Comparison of ENCODE assay signal across 1 cellular context in the genomic region with DNA sequence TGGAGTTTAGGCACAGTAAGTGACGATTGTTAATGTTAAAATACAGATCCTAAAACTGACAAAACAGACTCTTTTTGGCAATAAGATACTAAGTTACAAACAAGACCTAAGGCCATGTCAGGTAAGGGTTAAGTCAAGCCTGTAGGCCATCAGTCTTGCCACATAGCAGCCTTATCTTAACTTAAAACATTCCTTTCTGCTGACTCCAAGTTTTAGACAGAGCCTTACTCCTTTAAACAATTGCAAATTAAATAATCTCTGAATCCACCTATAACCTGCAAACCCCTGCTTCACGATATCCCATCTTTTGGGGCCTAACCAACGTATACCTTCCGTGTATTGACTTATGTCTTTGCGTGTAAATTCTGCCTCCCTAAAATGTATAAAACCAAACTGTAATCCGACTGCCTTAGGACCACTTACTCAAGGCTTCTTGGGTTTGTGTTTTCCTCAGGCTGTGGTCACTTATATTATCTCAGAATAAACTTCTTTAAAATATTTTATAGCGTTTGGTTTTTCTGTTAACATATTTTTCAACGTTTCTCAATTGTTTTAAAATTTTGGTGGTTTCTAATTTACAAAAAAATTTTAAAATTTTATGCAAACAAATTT.
TF ChIP-seq lines count a peak whose summit lies in the region.

No MANE protein-coding gene starts in this region.

TF ChIP-seq in K562, 482 proteins besides CTCF, POLR2A, EP300 and RAD21:
- TF ChIP-seq MEIS2 (IDR thresholded peaks at IDR 0.05; ENCODE audit: partially characterized antibody) (peak; percentile 66), C11orf30 (IDR thresholded peaks at IDR 0.05; ENCODE audit: low read depth) (peak; percentile 86), FOSL1 (tag; conservative IDR thresholded peaks at IDR 0.05) (peak; percentile 60), ZBTB17 (CRISPR knock-in tag; IDR thresholded peaks at IDR 0.05) (no peak), HDAC3 (IDR thresholded peaks at IDR 0.05; ENCODE audit: borderline replicate concordance, partially characterized antibody) (no peak), TEAD1 (CRISPR knock-in tag; IDR thresholded peaks at IDR 0.05) (peak in 1 of 2 experiments; percentile 65; a peak in 1 of 4 replicates), NFYB (IDR thresholded peaks at IDR 0.05; ENCODE audit: extremely low read depth, insufficient read length) (no peak), PBX2 (CRISPR knock-in tag; IDR thresholded peaks at IDR 0.05; ENCODE audit: low read depth) (no peak), PBX2 (tag; conservative IDR thresholded peaks at IDR 0.05; ENCODE audit: low read depth) (peak; percentile 75), ZNF197 (CRISPR knock-in tag; IDR thresholded peaks at IDR 0.05; ENCODE audit: low read depth) (no peak), TEAD4 (IDR thresholded peaks at IDR 0.05; ENCODE audit: low read length) (peak; percentile 51), TEAD4 (CRISPR knock-in tag; IDR thresholded peaks at IDR 0.05; ENCODE audit: borderline replicate concordance) (no peak), CEBPB (tag; IDR thresholded peaks at IDR 0.05) (peak; percentile 96), ETV1 (tag; conservative IDR thresholded peaks at IDR 0.05; ENCODE audit: low read depth) (no peak), MAFF (IDR thresholded peaks at IDR 0.05; ENCODE audit: low read length) (peak; percentile 59; the same call in 1 of the 2 replicates), CEBPG (CRISPR knock-in tag; IDR thresholded peaks at IDR 0.05) (no peak), CEBPG (tag; conservative IDR thresholded peaks at IDR 0.05 in 1 of 2, IDR thresholded peaks at IDR 0.05 in 1 of 2) (0 out of 4 replicates have a peak, but pooled peaks of 1 of the 2 experiments have one; percentile 28), ARID1B (IDR thresholded peaks at IDR 0.05) (peak; percentile 53; the same call in 1 of the 2 replicates), HIVEP1 (CRISPR knock-in tag; IDR thresholded peaks at IDR 0.05) (no peak), SMARCA4 (IDR thresholded peaks at IDR 0.05) (peak; percentile 40; the same call in 1 of the 2 replicates), ZNF436 (CRISPR knock-in tag; IDR thresholded peaks at IDR 0.05) (no peak), ZNF57 (CRISPR knock-in tag; IDR thresholded peaks at IDR 0.05) (no peak), ZNF316 (IDR thresholded peaks at IDR 0.05) (peak; percentile 91), JUND (IDR thresholded peaks at IDR 0.05; ENCODE audit: borderline replicate concordance, low read depth, low read length) (peak; percentile 21; the same call in 1 of the 2 replicates), JUND (tag; IDR thresholded peaks at IDR 0.05; ENCODE audit: borderline replicate concordance, low read depth, low read length) (peak; percentile 56; the same call in 2 of the 3 replicates), HDAC6 (IDR thresholded peaks at IDR 0.05; ENCODE audit: low read depth, low read length) (no peak), FOXP1 (CRISPR knock-in tag; IDR thresholded peaks at IDR 0.05) (no peak), EHMT2 (IDR thresholded peaks at IDR 0.05) (peak; percentile 76), FOS (IDR thresholded peaks at IDR 0.05; ENCODE audit: extremely low read depth, insufficient read length) (no peak), ZNF224 (CRISPR knock-in tag; IDR thresholded peaks at IDR 0.05) (no peak), MAFK (IDR thresholded peaks at IDR 0.05; ENCODE audit: low read length) (peak; percentile 23; the same call in 1 of the 2 replicates), SMARCE1 (IDR thresholded peaks at IDR 0.05) (0 out of 2 replicates have a peak, but pooled peaks have one; percentile 29), MAFG (tag; conservative IDR thresholded peaks at IDR 0.05) (peak; percentile 71), MYNN (IDR thresholded peaks at IDR 0.05) (no peak), MYNN (CRISPR knock-in tag; IDR thresholded peaks at IDR 0.05) (no peak), ATF3 (IDR thresholded peaks at IDR 0.05) (peak; percentile 37; the same call in 1 of the 2 replicates), ATF3 (CRISPR knock-in tag; conservative IDR thresholded peaks at IDR 0.05) (no peak), DPF2 (IDR thresholded peaks at IDR 0.05) (0 out of 2 replicates have a peak, but pooled peaks have one; percentile 40)
- TF ChIP-seq, protein P1, sequence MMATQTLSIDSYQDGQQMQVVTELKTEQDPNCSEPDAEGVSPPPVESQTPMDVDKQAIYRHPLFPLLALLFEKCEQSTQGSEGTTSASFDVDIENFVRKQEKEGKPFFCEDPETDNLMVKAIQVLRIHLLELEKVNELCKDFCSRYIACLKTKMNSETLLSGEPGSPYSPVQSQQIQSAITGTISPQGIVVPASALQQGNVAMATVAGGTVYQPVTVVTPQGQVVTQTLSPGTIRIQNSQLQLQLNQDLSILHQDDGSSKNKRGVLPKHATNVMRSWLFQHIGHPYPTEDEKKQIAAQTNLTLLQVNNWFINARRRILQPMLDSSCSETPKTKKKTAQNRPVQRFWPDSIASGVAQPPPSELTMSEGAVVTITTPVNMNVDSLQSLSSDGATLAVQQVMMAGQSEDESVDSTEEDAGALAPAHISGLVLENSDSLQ (IDR thresholded peaks at IDR 0.05) = peak; percentile 17; the same call in 1 of the 2 replicates
- TF ChIP-seq, protein P2, sequence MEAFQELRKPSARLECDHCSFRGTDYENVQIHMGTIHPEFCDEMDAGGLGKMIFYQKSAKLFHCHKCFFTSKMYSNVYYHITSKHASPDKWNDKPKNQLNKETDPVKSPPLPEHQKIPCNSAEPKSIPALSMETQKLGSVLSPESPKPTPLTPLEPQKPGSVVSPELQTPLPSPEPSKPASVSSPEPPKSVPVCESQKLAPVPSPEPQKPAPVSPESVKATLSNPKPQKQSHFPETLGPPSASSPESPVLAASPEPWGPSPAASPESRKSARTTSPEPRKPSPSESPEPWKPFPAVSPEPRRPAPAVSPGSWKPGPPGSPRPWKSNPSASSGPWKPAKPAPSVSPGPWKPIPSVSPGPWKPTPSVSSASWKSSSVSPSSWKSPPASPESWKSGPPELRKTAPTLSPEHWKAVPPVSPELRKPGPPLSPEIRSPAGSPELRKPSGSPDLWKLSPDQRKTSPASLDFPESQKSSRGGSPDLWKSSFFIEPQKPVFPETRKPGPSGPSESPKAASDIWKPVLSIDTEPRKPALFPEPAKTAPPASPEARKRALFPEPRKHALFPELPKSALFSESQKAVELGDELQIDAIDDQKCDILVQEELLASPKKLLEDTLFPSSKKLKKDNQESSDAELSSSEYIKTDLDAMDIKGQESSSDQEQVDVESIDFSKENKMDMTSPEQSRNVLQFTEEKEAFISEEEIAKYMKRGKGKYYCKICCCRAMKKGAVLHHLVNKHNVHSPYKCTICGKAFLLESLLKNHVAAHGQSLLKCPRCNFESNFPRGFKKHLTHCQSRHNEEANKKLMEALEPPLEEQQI (IDR thresholded peaks at IDR 0.05) = no peak
- TF ChIP-seq, protein P3, sequence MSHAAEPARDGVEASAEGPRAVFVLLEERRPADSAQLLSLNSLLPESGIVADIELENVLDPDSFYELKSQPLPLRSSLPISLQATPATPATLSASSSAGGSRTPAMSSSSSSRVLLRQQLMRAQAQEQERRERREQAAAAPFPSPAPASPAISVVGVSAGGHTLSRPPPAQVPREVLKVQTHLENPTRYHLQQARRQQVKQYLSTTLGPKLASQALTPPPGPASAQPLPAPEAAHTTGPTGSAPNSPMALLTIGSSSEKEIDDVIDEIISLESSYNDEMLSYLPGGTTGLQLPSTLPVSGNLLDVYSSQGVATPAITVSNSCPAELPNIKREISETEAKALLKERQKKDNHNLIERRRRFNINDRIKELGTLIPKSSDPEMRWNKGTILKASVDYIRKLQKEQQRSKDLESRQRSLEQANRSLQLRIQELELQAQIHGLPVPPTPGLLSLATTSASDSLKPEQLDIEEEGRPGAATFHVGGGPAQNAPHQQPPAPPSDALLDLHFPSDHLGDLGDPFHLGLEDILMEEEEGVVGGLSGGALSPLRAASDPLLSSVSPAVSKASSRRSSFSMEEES (CRISPR knock-in tag; IDR thresholded peaks at IDR 0.05) = no peak
- TF ChIP-seq, protein P4, sequence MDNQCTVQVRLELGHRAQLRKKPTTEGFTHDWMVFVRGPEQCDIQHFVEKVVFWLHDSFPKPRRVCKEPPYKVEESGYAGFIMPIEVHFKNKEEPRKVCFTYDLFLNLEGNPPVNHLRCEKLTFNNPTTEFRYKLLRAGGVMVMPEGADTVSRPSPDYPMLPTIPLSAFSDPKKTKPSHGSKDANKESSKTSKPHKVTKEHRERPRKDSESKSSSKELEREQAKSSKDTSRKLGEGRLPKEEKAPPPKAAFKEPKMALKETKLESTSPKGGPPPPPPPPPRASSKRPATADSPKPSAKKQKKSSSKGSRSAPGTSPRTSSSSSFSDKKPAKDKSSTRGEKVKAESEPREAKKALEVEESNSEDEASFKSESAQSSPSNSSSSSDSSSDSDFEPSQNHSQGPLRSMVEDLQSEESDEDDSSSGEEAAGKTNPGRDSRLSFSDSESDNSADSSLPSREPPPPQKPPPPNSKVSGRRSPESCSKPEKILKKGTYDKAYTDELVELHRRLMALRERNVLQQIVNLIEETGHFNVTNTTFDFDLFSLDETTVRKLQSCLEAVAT (IDR thresholded peaks at IDR 0.05) = no peak
